In the genomic region with DNA sequence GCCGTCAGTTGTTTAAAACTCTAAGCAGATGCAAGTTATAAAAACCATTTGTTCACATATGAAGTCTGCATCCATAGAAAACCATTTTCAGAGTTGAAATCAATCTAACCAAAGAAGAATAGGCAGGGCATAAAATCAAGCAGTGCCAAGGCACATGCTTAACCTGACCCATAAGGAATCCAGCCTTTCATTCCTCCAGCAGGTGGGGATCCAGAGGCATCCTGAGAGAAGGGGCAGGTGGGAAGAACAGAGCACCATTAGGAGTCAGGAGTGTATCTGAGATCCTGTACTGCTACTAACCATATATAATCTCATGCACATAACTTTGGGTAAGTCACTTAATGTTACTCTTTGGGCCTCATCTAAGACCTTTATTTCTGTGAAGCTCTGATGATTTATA, we compare ENCODE assay signal across 20 cellular contexts.
"Had no signal": no experiment of that assay in that cellular context is flagged by ENCODE, and none has a peak within 500 bp of the region (broad histone marks: within the 10 kb centered on the region; RNA-seq: fewer than 3 reads in every experiment).

No MANE protein-coding gene starts in this region.

- H3K36me3 ChIP-seq: left lung, sigmoid colon, suprapubic skin had no signal

- H3K27me3 ChIP-seq: left lung, sigmoid colon, suprapubic skin had no signal

- H3K4me3 ChIP-seq: left lung, psoas muscle, sigmoid colon, suprapubic skin had no signal

- H3K9me3 ChIP-seq: left lung, psoas muscle, sigmoid colon, suprapubic skin had no signal

- H3K36me3 Mint-ChIP-seq: activated naive CD4-positive, alpha-beta T cell treated with anti-CD3 and anti-CD28 coated beads, Interleukin-2, amount 50 U/mL, for 24 hours; memory B cell; natural killer cell treated with Interleukin-12 subunit alpha and Interleukin-12 subunit beta and Interleukin-15 and Interleukin-18, amount 100 ng/mL, for 72 hours; type B pancreatic cell had no signal

- H3K27ac ChIP-seq: left lung, psoas muscle, sigmoid colon, suprapubic skin had no signal

- ATAC-seq: effector memory CD8-positive, alpha-beta T cell; left lung; natural killer cell treated with Interleukin-12 subunit alpha and Interleukin-12 subunit beta and Interleukin-15 and Interleukin-18, amount 100 ng/mL, for 72 hours; psoas muscle had no signal

- DNase-seq: activated CD4-positive, alpha-beta T cell treated with anti-CD3 and anti-CD28 coated beads, Interleukin-2, amount 10 ng/mL, durations not matched to agents 7 days and 5 days; activated CD4-positive, CD25-positive, alpha-beta regulatory T cell; activated T-cell treated with anti-CD3 and anti-CD28 coated beads for 4 hours; central memory CD4-positive, alpha-beta T cell; cortex of kidney; effector memory CD8-positive, alpha-beta T cell; left lung; occipital lobe; psoas muscle; sigmoid colon; stimulated activated CD4-positive, alpha-beta T cell treated with anti-CD3 and anti-CD28 coated beads, Interleukin-12 subunit alpha, Interleukin-12 subunit beta, amount 100 ng/mL, for 4 hours; stimulated activated CD4-positive, alpha-beta T cell treated with anti-CD3 and anti-CD28 coated beads, Interleukin-2, amount 100 ng/mL, for 48 hours; stimulated activated naive CD4-positive, alpha-beta T cell treated with Interleukin-2 at 50 U/mL for 16 hours had no signal

- H3K9me3 Mint-ChIP-seq: activated CD4-positive, alpha-beta T cell treated with anti-CD3 and anti-CD28 coated beads, Interleukin-2, amount 10 ng/mL, durations not matched to agents 7 days and 5 days; activated naive CD4-positive, alpha-beta T cell treated with anti-CD3 and anti-CD28 coated beads, Interleukin-2, amount 50 U/mL, for 24 hours; activated T-helper 2 cell treated with anti-CD3 and anti-CD28 coated beads, Interferon-gamma antibody, Interleukin-2, Interleukin-4, amounts not matched to agents 10 μg/mL and 5 μg/mL and 100 μg/mL, durations not matched to agents 14 hours and 24 hours and 36 hours; effector memory CD8-positive, alpha-beta T cell; memory B cell; natural killer cell treated with Interleukin-12 subunit alpha and Interleukin-12 subunit beta and Interleukin-15 and Interleukin-18, amount 100 ng/mL, for 72 hours; T-helper 1 cell treated with Interleukin-12 subunit alpha and Interleukin-12 subunit beta and Interleukin-4 antibody, amounts not matched to agents 30 μg/mL and 1 μg/mL, for 36 hours; type B pancreatic cell had no signal

- H3K4me1 Mint-ChIP-seq: activated CD4-positive, alpha-beta T cell treated with anti-CD3 and anti-CD28 coated beads, Interleukin-2, amount 10 ng/mL, durations not matched to agents 7 days and 5 days; activated naive CD4-positive, alpha-beta T cell treated with anti-CD3 and anti-CD28 coated beads, Interleukin-2, amount 50 U/mL, for 24 hours had no signal

- H3K4me1 ChIP-seq: left lung, psoas muscle, sigmoid colon, suprapubic skin had no signal

- H3K27ac Mint-ChIP-seq: activated CD4-positive, alpha-beta T cell treated with anti-CD3 and anti-CD28 coated beads, Interleukin-2, amount 10 ng/mL, durations not matched to agents 7 days and 5 days; activated naive CD4-positive, alpha-beta T cell treated with anti-CD3 and anti-CD28 coated beads, Interleukin-2, amount 50 U/mL, for 24 hours; activated T-helper 2 cell treated with anti-CD3 and anti-CD28 coated beads, Interferon-gamma antibody, Interleukin-2, Interleukin-4, amounts not matched to agents 10 μg/mL and 5 μg/mL and 100 μg/mL, durations not matched to agents 14 hours and 24 hours and 36 hours; effector memory CD8-positive, alpha-beta T cell; memory B cell; natural killer cell treated with Interleukin-12 subunit alpha and Interleukin-12 subunit beta and Interleukin-15 and Interleukin-18, amount 100 ng/mL, for 72 hours; T-helper 1 cell treated with Interleukin-12 subunit alpha and Interleukin-12 subunit beta and Interleukin-4 antibody, amounts not matched to agents 30 μg/mL and 1 μg/mL, for 36 hours; type B pancreatic cell had no signal

- H3K27me3 Mint-ChIP-seq: activated CD4-positive, alpha-beta T cell treated with anti-CD3 and anti-CD28 coated beads, Interleukin-2, amount 10 ng/mL, durations not matched to agents 7 days and 5 days; activated naive CD4-positive, alpha-beta T cell treated with anti-CD3 and anti-CD28 coated beads, Interleukin-2, amount 50 U/mL, for 24 hours; effector memory CD8-positive, alpha-beta T cell; natural killer cell treated with Interleukin-12 subunit alpha and Interleukin-12 subunit beta and Interleukin-15 and Interleukin-18, amount 100 ng/mL, for 72 hours had no signal

- H3K4me3 Mint-ChIP-seq: activated CD4-positive, alpha-beta T cell treated with anti-CD3 and anti-CD28 coated beads, Interleukin-2, amount 10 ng/mL, durations not matched to agents 7 days and 5 days; activated naive CD4-positive, alpha-beta T cell treated with anti-CD3 and anti-CD28 coated beads, Interleukin-2, amount 50 U/mL, for 24 hours; effector memory CD8-positive, alpha-beta T cell; memory B cell; natural killer cell treated with Interleukin-12 subunit alpha and Interleukin-12 subunit beta and Interleukin-15 and Interleukin-18, amount 100 ng/mL, for 72 hours; T-helper 1 cell treated with Interleukin-12 subunit alpha and Interleukin-12 subunit beta and Interleukin-4 antibody, amounts not matched to agents 30 μg/mL and 1 μg/mL, for 36 hours; type B pancreatic cell had no signal
